Comparison of ENCODE assay signal across 10 cellular contexts in the genomic region with DNA sequence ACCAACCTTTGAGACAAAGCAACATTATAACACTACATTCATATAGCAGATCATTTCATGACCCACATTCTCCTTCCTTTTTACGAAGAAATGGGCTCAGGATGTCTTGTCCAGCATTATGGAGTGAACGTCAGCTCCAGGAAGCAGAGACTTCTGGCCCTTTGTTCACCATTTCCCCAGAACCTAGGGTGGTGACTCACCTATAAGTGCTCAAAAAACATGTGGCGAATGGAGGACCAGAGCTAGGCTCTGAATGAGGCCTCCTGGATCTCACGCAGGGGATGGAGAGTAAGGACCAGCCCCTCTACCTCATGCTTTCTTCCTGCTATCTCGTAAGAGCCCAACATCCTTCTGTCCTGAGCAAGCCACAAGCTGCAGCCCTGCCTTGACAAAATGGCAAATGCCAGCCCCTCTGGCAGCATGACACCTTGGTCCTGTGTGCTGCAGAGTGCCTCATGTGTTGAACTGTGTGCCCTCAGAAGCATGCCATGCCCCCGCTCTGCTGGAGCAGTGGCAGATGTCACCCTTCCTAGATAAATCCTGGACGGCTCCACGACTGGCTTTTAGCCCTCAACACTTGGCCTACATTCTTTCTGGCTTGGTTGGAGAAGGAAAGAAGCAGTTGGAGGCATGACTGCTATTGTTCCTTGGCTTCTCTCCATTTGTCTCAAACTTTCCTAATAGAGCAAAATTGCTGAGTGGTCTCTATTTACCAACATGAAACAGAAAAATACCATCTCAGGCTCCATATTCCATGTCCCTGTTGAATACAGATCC. TPM values are rescaled to one million over a fixed set of nuclear protein-coding genes. Genes with fewer than 3 reads are reported as not detected.
DNase-seq lines count a peak whose midpoint lies in the region; ATAC-seq and TF ChIP-seq lines count a peak whose summit lies in the region.
"Had no signal": no experiment of that assay in that cellular context is flagged by ENCODE, and none has a peak within 500 bp of the region (broad histone marks: within the 10 kb centered on the region; RNA-seq: fewer than 3 reads in every experiment).

No MANE protein-coding gene starts in this region.

- TF ChIP-seq CTCF in gastrocnemius medialis (IDR thresholded peaks at IDR 0.05 in 4 of 5, conservative IDR thresholded peaks at IDR 0.05 in 1 of 5), result no peak

- H3K9me3 Mint-ChIP-seq in activated naive CD8-positive, alpha-beta T cell treated with anti-CD3 and anti-CD28 coated beads for 36 hours, result no peaks in the 10 kb centered on the region
- H3K9me3 Mint-ChIP-seq: activated naive CD8-positive, alpha-beta T cell treated with anti-CD3 and anti-CD28 coated beads, Interleukin-2, amount 10 ng/mL, durations not matched to agents 7 days and 5 days had no signal

- H3K4me3 ChIP-seq in gastrocnemius medialis, result no peak overlapping the region

- peak overlapping the region; percentile 2 to 37 (median 26) for H3K27ac ChIP-seq in gastrocnemius medialis

- no peak overlapping the region for H3K4me3 Mint-ChIP-seq in activated naive CD8-positive, alpha-beta T cell treated with anti-CD3 and anti-CD28 coated beads for 36 hours
- H3K4me3 Mint-ChIP-seq: activated naive CD8-positive, alpha-beta T cell treated with anti-CD3 and anti-CD28 coated beads, Interleukin-2, amount 10 ng/mL, durations not matched to agents 7 days and 5 days had no signal

- peaks cover 22% of the 10 kb centered on the region for H3K4me1 Mint-ChIP-seq in activated naive CD8-positive, alpha-beta T cell treated with anti-CD3 and anti-CD28 coated beads for 36 hours

- TF ChIP-seq POLR2A in gastrocnemius medialis (IDR thresholded peaks at IDR 0.05), result no peak

- peaks cover 19 to 42% of the 10 kb centered on the region in 2 donors for H3K4me1 ChIP-seq in gastrocnemius medialis

- peaks cover 0 to 2% of the 10 kb centered on the region in 2 donors for H3K36me3 ChIP-seq in gastrocnemius medialis

- DNase-seq in ELR (ENCODE audit: low read depth), result peak; percentile 40
- DNase-seq in activated naive CD8-positive, alpha-beta T cell treated with anti-CD3 and anti-CD28 coated beads for 36 hours, result no peak
- DNase-seq in left cardiac atrium, result peak; percentile 59
- DNase-seq in gastrocnemius medialis, result peak in 1 of 2 donors; percentile 37
- no peak for DNase-seq in cortex of kidney (lab: John Stamatoyannopoulos, UW)
- no peak for DNase-seq in DMS153 treated with DMSO at 0.1 percent for 48 hours (lab: John Stamatoyannopoulos, UW; ENCODE audit: unreplicated experiment)
- no peak for DNase-seq in midbrain (lab: John Stamatoyannopoulos, UW)
- DNase-seq: activated naive CD8-positive, alpha-beta T cell treated with anti-CD3 and anti-CD28 coated beads, Interleukin-2, amount 10 ng/mL, durations not matched to agents 7 days and 5 days; NCI-H1930 had no signal

- no peaks in the 10 kb centered on the region for H3K27me3 Mint-ChIP-seq in activated naive CD8-positive, alpha-beta T cell treated with anti-CD3 and anti-CD28 coated beads for 36 hours
- H3K27me3 Mint-ChIP-seq: activated naive CD8-positive, alpha-beta T cell treated with anti-CD3 and anti-CD28 coated beads, Interleukin-2, amount 10 ng/mL, durations not matched to agents 7 days and 5 days had no signal

- in situ Hi-C loops in gastrocnemius medialis (cut with MboI; ENCODE audit: low sequenced_read_pairs in 4 of 4), result no loop called here

- H3K36me3 Mint-ChIP-seq in activated naive CD8-positive, alpha-beta T cell treated with anti-CD3 and anti-CD28 coated beads for 36 hours, result peaks cover 12% of the 10 kb centered on the region

- H3K9me3 ChIP-seq in gastrocnemius medialis, result no peaks in the 10 kb centered on the region

- H3K27me3 ChIP-seq in gastrocnemius medialis, result no peaks in the 10 kb centered on the region

- ATAC-seq in left cardiac atrium, result peak; percentile 53 to 69
- ATAC-seq in gastrocnemius medialis, result peak; percentile 75 to 76
- ATAC-seq in GM21390 (IDR thresholded peaks at IDR 0.05; ENCODE audit: unreplicated experiment), result no peak

- intact Hi-C loops in left cardiac atrium (cut with DNase I), result no loop called here
- intact Hi-C loops in gastrocnemius medialis (cut with DNase I; ENCODE audit: low total_unique reads), result no loop called here

- H3K27ac Mint-ChIP-seq in activated naive CD8-positive, alpha-beta T cell treated with anti-CD3 and anti-CD28 coated beads for 36 hours, result peak overlapping the region; percentile 52
- H3K27ac Mint-ChIP-seq: activated naive CD8-positive, alpha-beta T cell treated with anti-CD3 and anti-CD28 coated beads, Interleukin-2, amount 10 ng/mL, durations not matched to agents 7 days and 5 days had no signal

RNA-seq across cellular contexts. Expression of a gene that starts 6.5 kb away (rescaled TPM):
- 10 to 100 TPM; 10.6 to 11.8 TPM for total RNA-seq in activated naive CD8-positive, alpha-beta T cell treated with anti-CD3 and anti-CD28 coated beads for 36 hours
- total RNA-seq in left cardiac atrium (100 to 1,000 TPM in 1 of 2 donors, 10 to 100 TPM in 1; 57.1 to 109 TPM), gastrocnemius medialis (10 to 100 TPM in 2 of 4 donors, 1 to 10 TPM in 2; 3.4 to 12.4 (median 9.6) TPM)

RNA-seq across cellular contexts. Expression of a gene that starts 45.1 kb away (rescaled TPM):
- 10 to 100 TPM; 29.1 to 29.3 TPM for total RNA-seq in activated naive CD8-positive, alpha-beta T cell treated with anti-CD3 and anti-CD28 coated beads for 36 hours
- total RNA-seq in left cardiac atrium (10 to 100 TPM; 11.3 to 13.1 TPM), gastrocnemius medialis (10 to 100 TPM in 3 of 4 donors, 1 to 10 TPM in 1; 9.8 to 23.1 (median 11.5) TPM)

Comparison
In these comparisons a context has a peak if more than half of its experiments do, and no peak if none do; other contexts are left out.
1. DNase-seq: peak in ELR (single experiment) and left cardiac atrium (single experiment); none in activated naive CD8-positive, alpha-beta T cell treated with anti-CD3 and anti-CD28 coated beads for 36 hours (single experiment), cortex of kidney (single experiment), DMS153 treated with DMSO at 0.1 percent for 48 hours (single experiment) and midbrain (single experiment).
2. RNA of a gene that starts 6.5 kb away (total RNA-seq): 57.1 to 109 TPM in left cardiac atrium; 3.4 to 12.4 TPM in gastrocnemius medialis and 10.6 to 11.8 TPM in activated naive CD8-positive, alpha-beta T cell treated with anti-CD3 and anti-CD28 coated beads for 36 hours; every median in the first group is over 4 times any median in the second.